In the genomic region with DNA sequence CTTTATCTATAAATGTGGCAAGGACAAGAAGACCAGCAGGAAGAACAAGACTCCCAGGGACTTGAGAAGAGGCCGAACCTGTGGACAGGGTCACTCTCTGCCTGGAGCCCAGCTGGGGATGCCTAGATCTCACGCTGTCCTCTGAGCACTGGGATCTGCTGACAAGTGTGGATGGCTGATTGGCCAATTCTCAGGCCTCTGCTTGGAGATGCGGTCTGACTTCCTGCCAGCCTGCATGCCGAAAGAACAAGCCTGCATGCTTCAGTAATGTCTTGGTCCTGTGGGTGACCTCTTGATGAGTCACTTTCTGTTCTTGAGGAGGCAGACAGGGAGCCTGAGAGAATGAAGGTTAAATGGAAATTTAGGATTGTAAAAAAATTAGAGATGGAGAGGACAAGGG, we compare ENCODE assay signal across 8 cellular contexts.
DNase-seq lines count a peak whose midpoint lies in the region; ATAC-seq, FAIRE-seq and TF ChIP-seq lines count a peak whose summit lies in the region.

No MANE protein-coding gene starts in this region.

- peak; percentile 80 for ATAC-seq in HG03280 (IDR thresholded peaks at IDR 0.05; ENCODE audit: unreplicated experiment)
- ATAC-seq in HG03139 (IDR thresholded peaks at IDR 0.05; ENCODE audit: unreplicated experiment), result no peak

- no peaks in the 10 kb centered on the region for H3K4me1 ChIP-seq in A673 (ENCODE audit: insufficient read depth, low read length, poor library complexity, severe bottlenecking)

- DNase-seq in GM12892 (ENCODE audit: insufficient read length), result no peak
- DNase-seq in astrocyte of the hippocampus (ENCODE audit: low read depth, low spot score), result peak; percentile 99
- peak; percentile 95 for DNase-seq in non-pigmented ciliary epithelial cell (ENCODE audit: low read depth)
- DNase-seq in activated CD4-positive, alpha-beta T cell treated with anti-CD3 and anti-CD28 coated beads, Interleukin-2, amount 50 U/mL, for 4 hours, result no peak
- no peak for DNase-seq in A673 (ENCODE audit: low spot score)
- no peak for DNase-seq in effector CD8-positive, alpha-beta T cell (lab: John Stamatoyannopoulos, UW)

- H3K27ac ChIP-seq in A673 (ENCODE audit: low read depth, low read length, poor library complexity, severe bottlenecking), result no peak overlapping the region

- POLR2A ChIA-PET in A673 (lab: Charles Lee; ENCODE audit: low non-redundant PET), result no interaction called here

- H3K4me3 ChIP-seq in A673 (ENCODE audit: low read depth, low read length, poor library complexity, severe bottlenecking), result no peak overlapping the region

- BruUV-seq in A673 (replicated peaks; lab: Mats Ljungman, UMichigan), result no TSS peak

- no peaks in the 10 kb centered on the region for H3K27me3 ChIP-seq in A673 (replicated peaks; ENCODE audit: insufficient read depth, low read depth, low read length, poor library complexity)

- CTCF ChIA-PET in A673 (lab: Charles Lee), result no interaction called here

- H3K9me3 ChIP-seq in A673 (ENCODE audit: low read depth, low read length, poor library complexity, severe bottlenecking), result no peaks in the 10 kb centered on the region

- no peak for TF ChIP-seq POLR2A in GM12892 (IDR thresholded peaks at IDR 0.05; ENCODE audit: low read depth, low read length)

- H3K36me3 ChIP-seq in A673 (ENCODE audit: insufficient read depth, low read length, poor library complexity, severe bottlenecking), result no peaks in the 10 kb centered on the region

- peak; percentile 9 for FAIRE-seq in GM12892 (lab: Jason Lieb, UNC)

- TF ChIP-seq CTCF in A673 (conservative IDR thresholded peaks at IDR 0.05; ENCODE audit: low read depth, low read length), result no peak

- intact Hi-C loops in A673 (cut with micrococcal nuclease; ENCODE audit: unreplicated experiment), result no loop called here

Comparison
In these comparisons a context has a peak if more than half of its experiments do, and no peak if none do; other contexts are left out.
1. DNase-seq: peak in astrocyte of the hippocampus (single experiment) and non-pigmented ciliary epithelial cell (single experiment); none in GM12892 (single experiment), activated CD4-positive, alpha-beta T cell treated with anti-CD3 and anti-CD28 coated beads, Interleukin-2, amount 50 U/mL, for 4 hours (0 of 2), A673 (single experiment) and effector CD8-positive, alpha-beta T cell (single experiment).